In the genomic region with DNA sequence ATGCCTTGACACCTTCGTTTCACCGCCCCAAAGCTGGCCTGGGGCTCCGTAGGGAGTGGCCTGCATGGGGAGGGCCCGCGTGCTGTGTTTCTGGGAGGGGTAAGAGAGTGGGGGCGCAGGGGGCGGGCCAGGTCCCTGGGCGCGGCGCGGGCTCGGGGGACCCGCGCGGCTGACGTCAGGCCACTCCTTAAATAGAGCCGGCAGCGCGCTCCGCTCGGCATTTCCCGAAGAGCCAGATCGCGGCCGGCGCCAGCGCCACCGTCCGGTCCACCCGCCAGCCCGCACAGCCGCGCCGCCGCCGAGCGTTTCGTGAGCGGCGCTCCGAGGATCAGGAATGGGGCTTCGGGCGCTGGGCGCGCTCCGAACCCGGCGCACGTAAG, we compare ENCODE assay signal across 8 cellular contexts. TPM values are rescaled to one million over a fixed set of nuclear protein-coding genes. Genes with fewer than 3 reads are reported as not detected.
DNase-seq lines count a peak whose midpoint lies in the region; ATAC-seq and TF ChIP-seq lines count a peak whose summit lies in the region.

HS3ST2 (plus strand) TSS at position 217 of the 380 bp plus-strand sequence. CDS start 449 bp downstream, outside the sequence.

- no peak within 1 kb of the TSS for H3K4me3 ChIP-seq in cardiac fibroblast (replicated peaks in 1 of 2; ENCODE audit: low read depth in 2 of 2, low read length in 2 of 2)

- DNase-seq in activated T-cell treated with anti-CD3 and anti-CD28 coated beads for 48 hours (ENCODE audit: low read depth), result peak; percentile 6
- no peak for DNase-seq in activated T-cell treated with anti-CD3 and anti-CD28 coated beads, Interleukin-2, amount 50 U/mL, for 24 hours
- peak; percentile 0 to 2 for DNase-seq in cardiac fibroblast (ENCODE audit: low read depth in 2 of 2)
- peak; percentile 74 for DNase-seq in left kidney (ENCODE audit: low read depth, low spot score)
- peak; percentile 73 for DNase-seq in type B pancreatic cell (ENCODE audit: extremely low spot score, unreplicated experiment)
- no peak for DNase-seq in NOMO-1 (lab: John Stamatoyannopoulos, UW; ENCODE audit: unreplicated experiment in 2 of 2)

- ATAC-seq in GM19351 (IDR thresholded peaks at IDR 0.05; ENCODE audit: unreplicated experiment), result no peak
- no peak for ATAC-seq in HG02885 (IDR thresholded peaks at IDR 0.05; ENCODE audit: poor library complexity, unreplicated experiment)

- no peak within 1 kb of the TSS for H3K27ac Mint-ChIP-seq in activated T-cell treated with anti-CD3 and anti-CD28 coated beads, Interleukin-2, amount 50 U/mL, for 24 hours
- peak within 1 kb of the TSS; percentile 39 for H3K27ac Mint-ChIP-seq in type B pancreatic cell

- H3K36me3 Mint-ChIP-seq in activated T-cell treated with anti-CD3 and anti-CD28 coated beads, Interleukin-2, amount 50 U/mL, for 24 hours (ENCODE audit: low read depth), result no peaks in the 10 kb centered on the region
- H3K36me3 Mint-ChIP-seq in type B pancreatic cell, result no peaks in the 10 kb centered on the region

- H3K4me3 Mint-ChIP-seq in activated T-cell treated with anti-CD3 and anti-CD28 coated beads, Interleukin-2, amount 50 U/mL, for 24 hours, result no peak within 1 kb of the TSS
- H3K4me3 Mint-ChIP-seq in type B pancreatic cell, result peak within 1 kb of the TSS; percentile 86

- peaks cover 71% of the 10 kb centered on the region for H3K27me3 Mint-ChIP-seq in activated T-cell treated with anti-CD3 and anti-CD28 coated beads, Interleukin-2, amount 50 U/mL, for 24 hours
- peaks cover 87% of the 10 kb centered on the region for H3K27me3 Mint-ChIP-seq in type B pancreatic cell

- no peak for TF ChIP-seq CTCF in cardiac fibroblast (IDR thresholded peaks at IDR 0.05; ENCODE audit: low read depth, low read length)
- peak; percentile 60 for TF ChIP-seq CTCF in type B pancreatic cell (conservative IDR thresholded peaks at IDR 0.05)

- H3K4me1 Mint-ChIP-seq in activated T-cell treated with anti-CD3 and anti-CD28 coated beads, Interleukin-2, amount 50 U/mL, for 24 hours (ENCODE audit: low read depth), result peaks cover 8% of the 10 kb centered on the region
- H3K4me1 Mint-ChIP-seq in type B pancreatic cell (ENCODE audit: unreplicated experiment), result no peaks in the 10 kb centered on the region

- H3K9me3 Mint-ChIP-seq in activated T-cell treated with anti-CD3 and anti-CD28 coated beads, Interleukin-2, amount 50 U/mL, for 24 hours, result no peaks in the 10 kb centered on the region
- no peaks in the 10 kb centered on the region for H3K9me3 Mint-ChIP-seq in type B pancreatic cell

RNA-seq across cellular contexts. Expression of gene HS3ST2, which starts in this region (rescaled TPM):
- 0.12 and 0.51 TPM in 2 replicates for total RNA-seq in type B pancreatic cell (ENCODE audit: low replicate concordance)

Comparison
In these comparisons a context has a peak if more than half of its experiments do, and no peak if none do; other contexts are left out.
1. DNase-seq: peak in activated T-cell treated with anti-CD3 and anti-CD28 coated beads for 48 hours (single experiment), cardiac fibroblast (2 of 2) and left kidney (single experiment); none in activated T-cell treated with anti-CD3 and anti-CD28 coated beads, Interleukin-2, amount 50 U/mL, for 24 hours (single experiment) and NOMO-1 (0 of 2).
2. Peak in DNase-seq in type B pancreatic cell; RNA of the gene not detected or under 1 TPM.